11 cellular contexts compared by ENCODE assay signal in genomic region chr1:111733996-111734369, GRCh38. TPM values are rescaled to one million over a fixed set of nuclear protein-coding genes. Genes with fewer than 3 reads are reported as not detected.
A peak's percentile ranks its signal among the peaks of the same experiment; 100 is the strongest.
DNase-seq lines count a peak whose midpoint lies in the region; ATAC-seq and TF ChIP-seq lines count a peak whose summit lies in the region.
"Had no signal": no experiment of that assay in that cellular context is flagged by ENCODE, and none has a peak within 500 bp of the region (broad histone marks: within the 10 kb centered on the region; RNA-seq: fewer than 3 reads in every experiment).

No MANE protein-coding gene starts in this region.

- H3K4me1 ChIP-seq in BLaER1 treated with 17β-estradiol and CSF1 and Interleukin-3, amounts not matched to agents 10 nM and 100 nM, result peaks cover 59 to 84% (median 74%) of the 10 kb centered on the region in 10 experiments
- peaks cover 25 to 92% (median 47%) of the 10 kb centered on the region in 3 donors for H3K4me1 ChIP-seq in esophagus squamous epithelium
- H3K4me1 ChIP-seq: BE2C had no signal

- peak overlapping the region; percentile 78 to 98 (median 94) for H3K27ac ChIP-seq in BLaER1 treated with 17β-estradiol and CSF1 and Interleukin-3, amounts not matched to agents 10 nM and 100 nM
- peak overlapping the region; percentile 59 for H3K27ac ChIP-seq in RWPE1
- H3K27ac ChIP-seq in esophagus squamous epithelium, result peak overlapping the region; percentile 52 to 90 (median 70)

- intact Hi-C loops in esophagus squamous epithelium (cut with DNase I), result no loop called here
- intact Hi-C loops in sciatic nerve (cut with DNase I), result no loop called here

- ATAC-seq in sciatic nerve (peak; percentile 2), GM19455 (IDR thresholded peaks at IDR 0.05; ENCODE audit: unreplicated experiment) (no peak), HG02798 (IDR thresholded peaks at IDR 0.05; ENCODE audit: poor library complexity, unreplicated experiment) (no peak)

- peak overlapping the region in 8 of 10 experiments; percentile 13 to 63 (median 49); a peak in 13 of 20 replicates for H3K4me3 ChIP-seq in BLaER1 treated with 17β-estradiol and CSF1 and Interleukin-3, amounts not matched to agents 10 nM and 100 nM
- H3K4me3 ChIP-seq in esophagus squamous epithelium (peak overlapping the region in 1 of 4 donors; percentile 17), MG63 (no peak overlapping the region)

- TF ChIP-seq CTCF in RWPE1 (conservative IDR thresholded peaks at IDR 0.05; ENCODE audit: low read depth), result no peak
- TF ChIP-seq CTCF in esophagus squamous epithelium (IDR thresholded peaks at IDR 0.05), result no peak

- H3K36me3 ChIP-seq in BLaER1 treated with 17β-estradiol and CSF1 and Interleukin-3, amounts not matched to agents 10 nM and 100 nM, result no peaks in the 10 kb centered on the region; a peak in 2 of 22 replicates
- H3K36me3 ChIP-seq in esophagus squamous epithelium (peaks cover 0 to 5% (median 0%) of the 10 kb centered on the region in 3 donors), MG63 (no peaks in the 10 kb centered on the region)
- H3K36me3 ChIP-seq: BE2C had no signal

- POLR2A ChIA-PET in RWPE1 (lab: Yijun Ruan, JAX; ENCODE audit: low non-redundant PET), result no interaction called here

- DNase-seq in RWPE1 (ENCODE audit: low spot score) (no peak), esophagus squamous epithelium (lab: John Stamatoyannopoulos, UW) (no peak), sciatic nerve (ENCODE audit: low spot score) (no peak), NCI-H510A treated with DMSO at 0.1 percent for 48 hours (lab: John Stamatoyannopoulos, UW) (no peak), MG63 (no peak)
- DNase-seq: activated T-cell treated with anti-CD3 and anti-CD28 coated beads for 4 hours, BE2C, NCI-H1930 had no signal

- H3K4me2 ChIP-seq in BLaER1 treated with 17β-estradiol and CSF1 and Interleukin-3, amounts not matched to agents 10 nM and 100 nM, result peak overlapping the region; percentile 88 to 98 (median 95)

- TF ChIP-seq POLR2A in esophagus squamous epithelium (IDR thresholded peaks at IDR 0.05), result no peak

- peaks cover 0 to 23% (median 6%) of the 10 kb centered on the region in 11 experiments; a peak in 10 of 22 replicates for H3K27me3 ChIP-seq in BLaER1 treated with 17β-estradiol and CSF1 and Interleukin-3, amounts not matched to agents 10 nM and 100 nM
- H3K27me3 ChIP-seq in esophagus squamous epithelium (no peaks in the 10 kb centered on the region), MG63 (no peaks in the 10 kb centered on the region)
- H3K27me3 ChIP-seq: BE2C had no signal

- WGBS in esophagus squamous epithelium, 2 donors, result 60 to 64% methylated on average over 6 to 7 of the region's 7 CpGs

- CTCF ChIA-PET in RWPE1 (lab: Yijun Ruan, JAX), result no interaction called here

- peak overlapping the region; percentile 62 to 83 (median 80) for H3K9ac ChIP-seq in BLaER1 treated with 17β-estradiol and CSF1 and Interleukin-3, amounts not matched to agents 10 nM and 100 nM

- no peaks in the 10 kb centered on the region for H3K9me3 ChIP-seq in BLaER1 treated with 17β-estradiol and CSF1 and Interleukin-3, amounts not matched to agents 10 nM and 100 nM (replicated peaks in 1 of 11)
- no peaks in the 10 kb centered on the region for H3K9me3 ChIP-seq in esophagus squamous epithelium
- H3K9me3 ChIP-seq in MG63, result no peaks in the 10 kb centered on the region
- H3K9me3 ChIP-seq: BE2C had no signal

- H4K20me1 ChIP-seq in BLaER1 treated with 17β-estradiol and CSF1 and Interleukin-3, amounts not matched to agents 10 nM and 100 nM, result no peaks in the 10 kb centered on the region; a peak in 3 of 22 replicates

RNA-seq across cellular contexts. Expression of gene INKA2, which starts 5.2 kb away (rescaled TPM):
- total RNA-seq in esophagus squamous epithelium (1 to 10 TPM; 2.1 to 4.6 (median 3.9) TPM), sciatic nerve (17.9 TPM)
- 1.1 TPM in 2 replicates for total RNA-seq in MG63 (2014; rRNA removed; shearing (Covaris generic); ENCODE audit: low replicate concordance)

RNA-seq across cellular contexts. Expression of gene DDX20, which starts 21.7 kb away (rescaled TPM):
- total RNA-seq in esophagus squamous epithelium, result 10 to 100 TPM in 3 of 4 donors, 1 to 10 TPM in 1; 7.2 to 23.8 (median 11.5) TPM
- 9.7 TPM for total RNA-seq in sciatic nerve
- 22.4 and 31.0 TPM in 2 replicates for total RNA-seq in MG63 (2014; rRNA removed; shearing (Covaris generic); ENCODE audit: low replicate concordance)
